Comparison of ENCODE assay signal across 21 cellular contexts in the genomic region with DNA sequence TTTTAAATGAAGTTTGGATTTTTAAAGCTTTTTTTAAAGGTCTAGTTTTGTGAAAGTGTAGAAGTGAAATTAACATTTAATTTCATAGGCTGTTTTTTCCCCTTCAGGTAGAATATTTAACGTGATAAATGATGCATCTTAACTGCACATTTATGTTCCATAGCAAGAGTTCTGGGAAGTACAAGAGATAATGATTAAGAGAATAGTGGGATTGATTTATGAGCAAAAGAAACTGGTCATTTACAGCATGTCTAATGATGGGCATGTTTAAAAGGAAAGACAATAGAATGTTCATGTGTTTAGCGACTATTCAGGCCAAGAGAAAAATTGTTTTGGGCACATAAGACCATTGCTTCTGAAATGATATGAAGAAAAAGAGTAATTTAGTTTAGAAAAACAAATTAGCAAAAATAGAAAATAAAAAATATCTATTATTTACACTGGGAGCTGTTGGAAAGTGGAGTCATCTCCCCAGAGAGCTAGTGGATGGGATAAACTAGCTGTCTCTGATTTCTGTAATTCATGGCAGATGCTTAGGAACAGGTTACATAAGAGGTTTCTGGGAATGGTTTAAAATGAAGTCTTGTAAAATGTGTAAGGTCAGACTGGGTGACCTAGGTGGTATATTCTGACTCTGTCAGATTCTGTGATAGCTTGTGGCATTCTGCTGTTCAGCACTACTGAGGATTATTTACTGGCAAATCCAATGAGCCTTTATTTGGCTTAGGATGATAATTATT.
DNase-seq lines count a peak whose midpoint lies in the region; ATAC-seq lines count a peak whose summit lies in the region.
"Had no signal": no experiment of that assay in that cellular context is flagged by ENCODE, and none has a peak within 500 bp of the region (broad histone marks: within the 10 kb centered on the region; RNA-seq: fewer than 3 reads in every experiment).

No MANE protein-coding gene starts in this region.

- intact Hi-C loops in sciatic nerve (cut with DNase I) = no loop called here

- no peak overlapping the region for H2BK120ac ChIP-seq in neuronal stem cell (ENCODE audit: low read depth, low read length)

- no peak overlapping the region for H3K4me2 ChIP-seq in neuronal stem cell (ENCODE audit: insufficient read depth, low read length, poor library complexity, severe bottlenecking)
- H3K4me2 ChIP-seq: BLaER1 had no signal

- no peak overlapping the region for H2BK5ac ChIP-seq in neuronal stem cell (ENCODE audit: low read length)

- H3K4me3 ChIP-seq in effector memory CD4-positive, alpha-beta T cell (ENCODE audit: insufficient read depth, low read depth, low read length, poor library complexity, severe bottlenecking) = no peak overlapping the region
- no peak overlapping the region for H3K4me3 ChIP-seq in neuronal stem cell (ENCODE audit: low read length in 2 of 2)
- H3K4me3 ChIP-seq: BLaER1, cardiac muscle cell had no signal

- no peak overlapping the region for H2BK12ac ChIP-seq in neuronal stem cell (ENCODE audit: low read length)

- no CpG with 5 or more reads among the region's 2 CpGs for WGBS in neuronal stem cell (ENCODE audit: extremely low coverage in 2 of 2, insufficient read length in 2 of 2, insufficient replicate concordance in 1 of 2), 2 donors

- no peak overlapping the region for H3K23ac ChIP-seq in neuronal stem cell (ENCODE audit: low read depth, low read length, poor library complexity)

- no peak overlapping the region for H3K18ac ChIP-seq in neuronal stem cell (ENCODE audit: low read length)

- no peaks in the 10 kb centered on the region for H3K36me3 ChIP-seq in effector memory CD4-positive, alpha-beta T cell (ENCODE audit: control insufficient read depth, insufficient read depth, low read length)
- H3K36me3 ChIP-seq in neuronal stem cell (replicated peaks in 1 of 2; ENCODE audit: control insufficient read depth in 2 of 2, insufficient read depth in 2 of 2, low read length in 2 of 2) = no peaks in the 10 kb centered on the region
- H3K36me3 ChIP-seq: BLaER1, cardiac muscle cell had no signal

- DNase-seq in EH (ENCODE audit: low read depth) (peak; percentile 13), LHCN-M2 (ENCODE audit: low read depth) (peak; percentile 65), amniotic epithelial cell (ENCODE audit: low read depth) (peak; percentile 8), sciatic nerve (ENCODE audit: low spot score) (no peak), DMS79 treated with DMSO at 0.1 percent for 48 hours (lab: John Stamatoyannopoulos, UW) (no peak), neuronal stem cell (ENCODE audit: low spot score) (no peak)
- DNase-seq in effector memory CD4-positive, alpha-beta T cell = no peak
- DNase-seq: activated CD4-positive, CD25-positive, alpha-beta regulatory T cell treated with anti-CD3 and anti-CD28 coated beads, Interleukin-2, amount 50 U/mL, for 72 hours; activated CD8-positive, alpha-beta T cell treated with anti-CD3 and anti-CD28 coated beads, Interleukin-2, amount 10 ng/mL, durations not matched to agents 7 days and 5 days; activated T-cell treated with anti-CD3 and anti-CD28 coated beads, Interleukin-2, amount 50 U/mL, for 1 hour; Caco-2; EL; NCI-H146; NCI-H345; NK-92 treated with Interleukin-12 subunit alpha and Interleukin-12 subunit beta, amount 100 ng/mL, for 24 hours; stimulated activated CD4-positive, alpha-beta T cell treated with anti-CD3 and anti-CD28 coated beads, Interleukin-2, amount 100 ng/mL, for 48 hours; stimulated activated naive B cell treated with anti-CD40 and anti-IgM and Interleukin-4, amounts not matched to agents 10 μg/mL and 1 μg/mL and 100 μg/mL, for 72 hours; T-helper 1 cell had no signal

- ATAC-seq in sciatic nerve = peak; percentile 64
- ATAC-seq: activated CD8-positive, alpha-beta T cell treated with anti-CD3 and anti-CD28 coated beads, Interleukin-2, amount 10 ng/mL, durations not matched to agents 7 days and 5 days; Panc1; stimulated activated naive B cell treated with anti-CD40 and anti-IgM and Interleukin-4, amounts not matched to agents 10 μg/mL and 1 μg/mL and 100 μg/mL, for 72 hours had no signal

- no peak overlapping the region for H3K27ac ChIP-seq in effector memory CD4-positive, alpha-beta T cell (ENCODE audit: insufficient read depth, low read length, poor library complexity, severe bottlenecking)
- no peak overlapping the region for H3K27ac ChIP-seq in neuronal stem cell (replicated peaks; ENCODE audit: low read length)
- H3K27ac ChIP-seq: BLaER1, cardiac muscle cell had no signal

- H3K14ac ChIP-seq in neuronal stem cell (ENCODE audit: low read length) = no peak overlapping the region

- no peak overlapping the region for H3K4ac ChIP-seq in neuronal stem cell (ENCODE audit: low read length)

- no peak overlapping the region for H4K91ac ChIP-seq in neuronal stem cell (ENCODE audit: low read depth, low read length, poor library complexity)

- no peak overlapping the region for H4K8ac ChIP-seq in neuronal stem cell (ENCODE audit: low read depth, low read length)

- no peaks in the 10 kb centered on the region for H3K4me1 ChIP-seq in effector memory CD4-positive, alpha-beta T cell (ENCODE audit: control insufficient read depth, insufficient read depth, low read length, poor library complexity, severe bottlenecking)
- H3K4me1 ChIP-seq in neuronal stem cell (ENCODE audit: control insufficient read depth in 2 of 2, insufficient read depth in 1 of 2, low read depth in 1 of 2, low read length in 2 of 2) = no peaks in the 10 kb centered on the region
- H3K4me1 ChIP-seq: Caco-2 had no signal

- H2AFZ ChIP-seq in neuronal stem cell (ENCODE audit: low read length) = no peak overlapping the region

- no peak overlapping the region for H2AK5ac ChIP-seq in neuronal stem cell (ENCODE audit: low read depth, low read length)

- no peaks in the 10 kb centered on the region for H3K79me1 ChIP-seq in neuronal stem cell (ENCODE audit: low read depth, low read length)

- no peaks in the 10 kb centered on the region for H3K27me3 ChIP-seq in effector memory CD4-positive, alpha-beta T cell (replicated peaks; ENCODE audit: control insufficient read depth, insufficient read depth, low read length, poor library complexity, severe bottlenecking)
- no peaks in the 10 kb centered on the region for H3K27me3 ChIP-seq in neuronal stem cell (ENCODE audit: control insufficient read depth in 3 of 3, insufficient read depth in 3 of 3, low read depth in 1 of 3, low read length in 3 of 3)
- H3K27me3 ChIP-seq: BLaER1, cardiac muscle cell had no signal

- no peak overlapping the region for H3K9ac ChIP-seq in neuronal stem cell (ENCODE audit: low read depth, low read length, poor library complexity)
- H3K9ac ChIP-seq: BLaER1 had no signal

- no peaks in the 10 kb centered on the region for H3K9me3 ChIP-seq in effector memory CD4-positive, alpha-beta T cell (ENCODE audit: control insufficient read depth, low read length)
- no peaks in the 10 kb centered on the region for H3K9me3 ChIP-seq in neuronal stem cell (replicated peaks in 1 of 2; ENCODE audit: control insufficient read depth in 2 of 2, insufficient read depth in 1 of 2, low read depth in 1 of 2, low read length in 2 of 2)
- H3K9me3 ChIP-seq: BLaER1, Caco-2 had no signal

- no peak overlapping the region for H2BK15ac ChIP-seq in neuronal stem cell (ENCODE audit: low read length)

Comparison
In these comparisons a context has a peak if more than half of its experiments do, and no peak if none do; other contexts are left out.
1. DNase-seq: peak in EH (single experiment), LHCN-M2 (single experiment) and amniotic epithelial cell (single experiment); none in sciatic nerve (single experiment), effector memory CD4-positive, alpha-beta T cell (0 of 3), DMS79 treated with DMSO at 0.1 percent for 48 hours (single experiment) and neuronal stem cell (single experiment).